In the genomic region with DNA sequence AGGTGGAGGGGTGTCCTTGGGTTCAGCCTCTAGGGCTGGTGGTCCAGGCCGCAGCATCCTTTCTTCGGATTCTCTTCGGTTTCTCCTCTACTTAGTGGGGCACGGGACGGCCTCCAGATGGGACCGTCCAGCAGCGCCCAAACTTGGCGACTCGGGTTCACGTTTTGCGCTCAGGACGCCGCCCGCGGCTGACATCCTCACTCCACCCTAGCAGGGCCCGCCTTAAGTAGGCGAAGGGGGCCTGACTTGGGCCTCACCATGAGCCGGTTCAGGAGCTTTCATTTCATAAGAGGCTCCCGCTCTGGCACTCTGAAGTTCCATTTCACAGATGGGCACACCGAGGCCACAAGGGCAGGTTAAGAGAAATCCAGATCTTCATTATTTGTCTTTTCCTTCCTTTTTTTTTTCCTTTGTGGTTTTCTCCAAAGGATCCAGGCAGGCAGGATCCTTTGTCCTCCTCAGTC, we compare ENCODE assay signal across 8 cellular contexts.
DNase-seq lines count a peak whose midpoint lies in the region.

No MANE protein-coding gene starts in this region.

- WGBS in neuronal stem cell (ENCODE audit: extremely low coverage in 2 of 2, insufficient read length in 2 of 2, insufficient replicate concordance in 1 of 2), 2 donors: no CpG with 5 or more reads among the region's 20 CpGs

- H3K4me3 ChIP-seq in duodenal mucosa (ENCODE audit: low read depth in 1 of 2, low read length in 2 of 2) (peak overlapping the region; percentile 76 to 80), neuronal stem cell (ENCODE audit: low read length in 2 of 2) (peak overlapping the region; percentile 48 to 86)

- peak; percentile 20 for DNase-seq in NCI-H146 (lab: John Stamatoyannopoulos, UW)
- DNase-seq in NCI-H146 treated with DMSO at 0.1 percent for 48 hours (lab: John Stamatoyannopoulos, UW; ENCODE audit: unreplicated experiment): no peak
- DNase-seq in M059J (ENCODE audit: low read depth): peak; percentile 12
- no peak for DNase-seq in neuronal stem cell (ENCODE audit: low spot score)
- DNase-seq in NCI-H2107 (lab: John Stamatoyannopoulos, UW): no peak
- no peak for DNase-seq in epidermal melanocyte (ENCODE audit: insufficient read length, low spot score)
- DNase-seq in NCI-H2171 treated with DMSO at 0.1 percent for 48 hours (lab: John Stamatoyannopoulos, UW): no peak

- H3K4me1 ChIP-seq in duodenal mucosa (ENCODE audit: control insufficient read depth in 1 of 2, insufficient read depth in 2 of 2, low read length in 2 of 2) (peaks cover 36 to 43% of the 10 kb centered on the region in 2 donors), neuronal stem cell (ENCODE audit: control insufficient read depth in 2 of 2, insufficient read depth in 1 of 2, low read depth in 1 of 2, low read length in 2 of 2) (peaks cover 3 to 13% of the 10 kb centered on the region in 2 donors)

- no peaks in the 10 kb centered on the region for H3K27me3 ChIP-seq in duodenal mucosa (ENCODE audit: control insufficient read depth in 1 of 2, insufficient read depth in 2 of 2, low read length in 2 of 2)
- peaks cover 4 to 44% (median 33%) of the 10 kb centered on the region in 3 experiments for H3K27me3 ChIP-seq in neuronal stem cell (ENCODE audit: control insufficient read depth in 3 of 3, insufficient read depth in 3 of 3, low read depth in 1 of 3, low read length in 3 of 3)

- H2AFZ ChIP-seq in neuronal stem cell (ENCODE audit: low read length): peak overlapping the region; percentile 94

- H3K27ac ChIP-seq in duodenal mucosa (ENCODE audit: low read depth, low read length) (peak overlapping the region; percentile 56), neuronal stem cell (replicated peaks; ENCODE audit: low read length) (no peak overlapping the region)

- peak overlapping the region; percentile 31 for H3K14ac ChIP-seq in neuronal stem cell (ENCODE audit: low read length)

- H3K36me3 ChIP-seq in duodenal mucosa (ENCODE audit: control insufficient read depth in 1 of 2, insufficient read depth in 2 of 2, low read length in 2 of 2): no peaks in the 10 kb centered on the region
- no peaks in the 10 kb centered on the region for H3K36me3 ChIP-seq in neuronal stem cell (replicated peaks in 1 of 2; ENCODE audit: control insufficient read depth in 2 of 2, insufficient read depth in 2 of 2, low read length in 2 of 2)

- H2BK120ac ChIP-seq in neuronal stem cell (ENCODE audit: low read depth, low read length): peak overlapping the region; percentile 87

- H3K23ac ChIP-seq in neuronal stem cell (ENCODE audit: low read depth, low read length, poor library complexity): peak overlapping the region; percentile 91

- H3K4ac ChIP-seq in neuronal stem cell (ENCODE audit: low read length): no peak overlapping the region

- H2BK15ac ChIP-seq in neuronal stem cell (ENCODE audit: low read length): peak overlapping the region; percentile 45

- H2AK5ac ChIP-seq in neuronal stem cell (ENCODE audit: low read depth, low read length): peak overlapping the region; percentile 86

- H3K9me3 ChIP-seq in duodenal mucosa (ENCODE audit: control insufficient read depth in 1 of 2, low read length in 2 of 2) (no peaks in the 10 kb centered on the region), neuronal stem cell (replicated peaks in 1 of 2; ENCODE audit: control insufficient read depth in 2 of 2, insufficient read depth in 1 of 2, low read depth in 1 of 2, low read length in 2 of 2) (no peaks in the 10 kb centered on the region)

- H3K9ac ChIP-seq in duodenal mucosa (ENCODE audit: low read depth in 1 of 2, low read length in 2 of 2) (peak overlapping the region; percentile 74 to 82), neuronal stem cell (ENCODE audit: low read depth, low read length, poor library complexity) (peak overlapping the region; percentile 91)

- H2BK5ac ChIP-seq in neuronal stem cell (ENCODE audit: low read length): no peak overlapping the region

- H4K8ac ChIP-seq in neuronal stem cell (ENCODE audit: low read depth, low read length): no peak overlapping the region

- peak overlapping the region; percentile 94 for H3K18ac ChIP-seq in neuronal stem cell (ENCODE audit: low read length)

- no peak overlapping the region for H4K91ac ChIP-seq in neuronal stem cell (ENCODE audit: low read depth, low read length, poor library complexity)

- H3K79me1 ChIP-seq in neuronal stem cell (ENCODE audit: low read depth, low read length): no peaks in the 10 kb centered on the region

- H2BK12ac ChIP-seq in neuronal stem cell (ENCODE audit: low read length): peak overlapping the region; percentile 73

- H3K4me2 ChIP-seq in neuronal stem cell (ENCODE audit: insufficient read depth, low read length, poor library complexity, severe bottlenecking): peak overlapping the region; percentile 98

Comparison
In these comparisons a context has a peak if more than half of its experiments do, and no peak if none do; other contexts are left out.
1. DNase-seq: peak in NCI-H146 (single experiment) and M059J (single experiment); none in NCI-H146 treated with DMSO at 0.1 percent for 48 hours (single experiment), neuronal stem cell (single experiment), NCI-H2107 (single experiment), epidermal melanocyte (single experiment) and NCI-H2171 treated with DMSO at 0.1 percent for 48 hours (single experiment).